10 cellular contexts compared by ENCODE assay signal in genomic region chr17:49730078-49730786, GRCh38. TPM values are rescaled to one million over a fixed set of nuclear protein-coding genes. Genes with fewer than 3 reads are reported as not detected.
DNase-seq lines count a peak whose midpoint lies in the region; ATAC-seq and TF ChIP-seq lines count a peak whose summit lies in the region.
"Had no signal": no experiment of that assay in that cellular context is flagged by ENCODE, and none has a peak within 500 bp of the region (broad histone marks: within the 10 kb centered on the region; RNA-seq: fewer than 3 reads in every experiment).

No MANE protein-coding gene starts in this region.

- TF ChIP-seq CTCF in DND-41 (IDR thresholded peaks at IDR 0.05; ENCODE audit: borderline replicate concordance, extremely low read depth, low read length, poor library complexity, severe bottlenecking) (no peak), heart right ventricle (IDR thresholded peaks at IDR 0.05) (no peak)

- no peak for ATAC-seq in DND-41 (ENCODE audit: insufficient read depth, low read depth)
- ATAC-seq in heart right ventricle, result peak; percentile 95 to 98 (median 96)

- H3K4me1 ChIP-seq in DND-41 (ENCODE audit: insufficient read depth, low read length) (no peaks in the 10 kb centered on the region), heart right ventricle (peaks cover 21 to 82% (median 62%) of the 10 kb centered on the region in 9 donors)

- H4K20me1 ChIP-seq in DND-41 (ENCODE audit: insufficient read depth, low read length), result peaks cover 5% of the 10 kb centered on the region; the same call in 1 of the 2 replicates

- H3K27ac ChIP-seq in DND-41 (ENCODE audit: low read length) (peak overlapping the region; percentile 35; the same call in 1 of the 2 replicates), heart right ventricle (peak overlapping the region; percentile 49 to 91 (median 78))

- H2AFZ ChIP-seq in DND-41 (ENCODE audit: low read depth, low read length), result no peak overlapping the region

- peaks cover 20% of the 10 kb centered on the region for H3K79me2 ChIP-seq in DND-41 (ENCODE audit: insufficient read depth, low read length)

- DNase-seq in DND-41 (no peak), anterior cingulate cortex (lab: John Stamatoyannopoulos, UW) (peak in 46 of 58 donors; percentile 7 to 77 (median 47)), heart right ventricle (peak; percentile 81 to 93), putamen (ENCODE audit: low spot score) (peak; percentile 62), NCI-H1105 treated with DMSO at 0.1 percent for 48 hours (lab: John Stamatoyannopoulos, UW) (no peak), OCI-M1 (lab: John Stamatoyannopoulos, UW) (no peak), NCI-H2029 treated with DMSO at 0.1 percent for 48 hours (lab: John Stamatoyannopoulos, UW) (no peak), NCI-H1092 treated with DMSO at 0.1 percent for 48 hours (lab: John Stamatoyannopoulos, UW) (no peak)
- DNase-seq: activated T-cell treated with anti-CD3 and anti-CD28 coated beads for 4 hours, NCI-H748 treated with DMSO at 0.1 percent for 48 hours had no signal

- no peak overlapping the region for H3K4me2 ChIP-seq in DND-41 (ENCODE audit: insufficient read depth, low read length)

- H3K27me3 ChIP-seq in DND-41 (ENCODE audit: insufficient read depth, low read length, poor library complexity), result no peaks in the 10 kb centered on the region
- no peaks in the 10 kb centered on the region for H3K27me3 ChIP-seq in heart right ventricle

- H3K9ac ChIP-seq in DND-41 (ENCODE audit: low read depth, low read length), result no peak overlapping the region

- peaks cover 32% of the 10 kb centered on the region for H3K36me3 ChIP-seq in DND-41 (ENCODE audit: insufficient read depth, low read length)
- H3K36me3 ChIP-seq in heart right ventricle, result peaks cover 0 to 12% (median 0%) of the 10 kb centered on the region in 9 donors

- H3K9me3 ChIP-seq in DND-41 (ENCODE audit: insufficient read depth, low read length, severe bottlenecking), result no peaks in the 10 kb centered on the region
- peaks cover 0 to 4% (median 0%) of the 10 kb centered on the region in 11 donors for H3K9me3 ChIP-seq in heart right ventricle

- intact Hi-C loops in heart right ventricle (cut with DNase I), result loop anchor here in 2 of 10 donors (5.0 kb wide), 1 partner anchor 47 kb away; no protein-coding TSS in a partner anchor

- 10 to 18% methylated on average over 4 of the region's 4 CpGs for WGBS in heart right ventricle, 2 donors

- H3K4me3 ChIP-seq in DND-41 (ENCODE audit: low read depth in 1 of 2, low read length in 2 of 2) (no peak overlapping the region), heart right ventricle (peak overlapping the region in 1 of 10 donors; percentile 1)

RNA-seq across cellular contexts. Expression of gene SLC35B1, which starts 22.5 kb away (rescaled TPM):
- 10 to 100 TPM; 60.5 to 92.4 (median 69.1) TPM for total RNA-seq in heart right ventricle
- polyA plus RNA-seq in heart right ventricle, result 100 to 1,000 TPM in 1 of 2 donors, 10 to 100 TPM in 1; 68.8 to 146 TPM

RNA-seq across cellular contexts. Expression of gene FAM117A, which starts 33.7 kb away (rescaled TPM):
- 10 to 100 TPM in 6 of 10 donors, 1 to 10 TPM in 4; 4.0 to 14.0 (median 10.5) TPM for total RNA-seq in heart right ventricle
- polyA plus RNA-seq in heart right ventricle, result 1 to 10 TPM; 6.1 to 7.6 TPM

RNA-seq across cellular contexts. Expression of gene SPOP, which starts 52.3 kb away (rescaled TPM):
- 10 to 100 TPM; 39.8 to 79.9 (median 67.7) TPM for total RNA-seq in heart right ventricle
- 10 to 100 TPM; 42.4 to 44.5 TPM for polyA plus RNA-seq in heart right ventricle

RNA-seq across cellular contexts. Expression of gene KAT7, which starts 58.2 kb away (rescaled TPM):
- total RNA-seq in heart right ventricle, result 10 to 100 TPM; 48.9 to 81.3 (median 66.3) TPM
- polyA plus RNA-seq in heart right ventricle, result 10 to 100 TPM in 1 of 2 donors, 1 to 10 TPM in 1; 5.9 to 16.7 TPM

Comparison
In these comparisons a context has a peak if more than half of its experiments do, and no peak if none do; other contexts are left out.
1. DNase-seq: peak in anterior cingulate cortex (46 of 58), heart right ventricle (2 of 2) and putamen (single experiment); none in DND-41 (single experiment), NCI-H1105 treated with DMSO at 0.1 percent for 48 hours (single experiment), OCI-M1 (single experiment), NCI-H2029 treated with DMSO at 0.1 percent for 48 hours (single experiment) and NCI-H1092 treated with DMSO at 0.1 percent for 48 hours (single experiment).